ENCODE assay signal across 15 cellular contexts in genomic region chr4:24611575-24611974, GRCh38.
"Had no signal": no experiment of that assay in that cellular context is flagged by ENCODE, and none has a peak within 500 bp of the region (broad histone marks: within the 10 kb centered on the region; RNA-seq: fewer than 3 reads in every experiment).

No MANE protein-coding gene starts in this region.

- DNase-seq: effector memory CD4-positive, alpha-beta T cell; heart left ventricle; hippocampal formation; mesendoderm; naive thymus-derived CD4-positive, alpha-beta T cell; nephron progenitor cell; small intestine; stimulated activated CD4-positive, alpha-beta T cell treated with anti-CD3 and anti-CD28 coated beads, Interleukin-12 subunit alpha, Interleukin-12 subunit beta, amount 100 ng/mL, for 4 hours; stimulated activated naive CD4-positive, alpha-beta T cell; upper lobe of right lung had no signal

- H3K27me3 ChIP-seq: heart left ventricle, tibial nerve, upper lobe of right lung, vagina had no signal

- H3K36me3 ChIP-seq: heart left ventricle, tibial nerve, upper lobe of right lung, vagina had no signal

- ATAC-seq: esophagus mucosa; left lobe of liver; naive thymus-derived CD4-positive, alpha-beta T cell; upper lobe of right lung had no signal

- H3K27ac ChIP-seq: heart left ventricle, tibial nerve, upper lobe of right lung, vagina had no signal

- H3K4me1 ChIP-seq: tibial nerve, upper lobe of right lung, vagina had no signal

- H3K4me3 ChIP-seq: heart left ventricle, lung, tibial nerve, upper lobe of right lung, vagina had no signal

- H3K9me3 ChIP-seq: heart left ventricle, tibial nerve, upper lobe of right lung, vagina had no signal
